20 cellular contexts compared by ENCODE assay signal in the genomic region with DNA sequence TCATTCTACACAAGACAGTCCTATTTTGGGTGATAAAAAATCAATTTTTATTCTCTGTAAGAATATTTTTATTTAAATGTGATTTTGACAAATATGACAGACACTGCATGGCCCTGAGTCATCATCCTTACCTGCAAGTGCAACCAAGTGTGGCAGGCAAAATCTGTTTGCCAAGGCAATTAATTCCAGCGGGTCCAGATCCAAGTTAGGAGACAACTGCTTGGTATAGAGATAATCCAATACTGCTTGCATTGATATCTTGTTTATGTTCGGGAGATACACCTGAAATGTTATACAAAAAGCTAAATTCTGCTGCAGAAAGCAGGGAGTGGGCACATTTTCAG.
DNase-seq lines count a peak whose midpoint lies in the region; ATAC-seq and TF ChIP-seq lines count a peak whose summit lies in the region.
"Had no signal": no experiment of that assay in that cellular context is flagged by ENCODE, and none has a peak within 500 bp of the region (broad histone marks: within the 10 kb centered on the region; RNA-seq: fewer than 3 reads in every experiment).

No MANE protein-coding gene starts in this region.

- H3K79me2 ChIP-seq in PC-9 (ENCODE audit: low read depth): no peaks in the 10 kb centered on the region

- H3K27ac ChIP-seq in PC-9: peak overlapping the region; percentile 68

- H3K9me2 ChIP-seq in PC-9 (ENCODE audit: insufficient read depth): no peaks in the 10 kb centered on the region; the same call in 1 of the 2 replicates

- H3K9me3 ChIP-seq in PC-9 (ENCODE audit: insufficient read depth, low read depth): no peaks in the 10 kb centered on the region

- CTCF ChIA-PET in PC-9 (lab: Charles Lee): no interaction called here

- no peak overlapping the region for H2AFZ ChIP-seq in PC-9

- no peaks in the 10 kb centered on the region for H3K36me3 ChIP-seq in PC-9 (ENCODE audit: low read depth)

- no peak for ATAC-seq in HG02623 (IDR thresholded peaks at IDR 0.05; ENCODE audit: unreplicated experiment)
- ATAC-seq in left lobe of liver: no peak
- ATAC-seq in GM18511 (IDR thresholded peaks at IDR 0.05; ENCODE audit: unreplicated experiment): no peak
- ATAC-seq: GM12878, HCT116, HepG2, T-cell had no signal

- BruUV-seq in PC-9 (replicated peaks; lab: Mats Ljungman, UMichigan): no TSS peak

- no peak overlapping the region for H3K4me3 ChIP-seq in PC-9
- H3K4me3 ChIP-seq: GM12878 had no signal

- no peak for TF ChIP-seq CTCF in PC-9 (conservative IDR thresholded peaks at IDR 0.05)

- peaks cover 23% of the 10 kb centered on the region for H3F3A ChIP-seq in PC-9 (ENCODE audit: insufficient read depth, low read depth)

- DNase-seq in COLO668 (lab: John Stamatoyannopoulos, UW; ENCODE audit: unreplicated experiment) (peak; percentile 7), NCI-H146 (lab: John Stamatoyannopoulos, UW) (peak; percentile 47), PC-9 (no peak), kidney tubule cell (ENCODE audit: low spot score) (peak; percentile 49), left lobe of liver (ENCODE audit: low spot score) (no peak)
- no peak for DNase-seq in activated CD4-positive, alpha-beta T cell treated with anti-CD3 and anti-CD28 coated beads, Interleukin-2, amount 50 U/mL, for 1 hour
- DNase-seq: Karpas-422, NCI-H1092, NCI-H1417 treated with DMSO at 0.1 percent for 48 hours, NCI-H1930, NCI-H2107, NCI-H446 treated with DMSO at 0.1 percent for 48 hours, Right ventricle myocardium superior, RPMI8226, T-cell had no signal

- H3K4me2 ChIP-seq in PC-9: peak overlapping the region; percentile 34

- H4K20me1 ChIP-seq in PC-9 (ENCODE audit: insufficient read depth): no peaks in the 10 kb centered on the region

- POLR2A ChIA-PET in PC-9 (lab: Charles Lee; ENCODE audit: unreplicated experiment): no interaction called here

- intact Hi-C loops in PC-9 (cut with micrococcal nuclease; ENCODE audit: unreplicated experiment): no loop called here

- peaks cover 55% of the 10 kb centered on the region for H3K4me1 ChIP-seq in PC-9 (replicated peaks; ENCODE audit: insufficient read depth)

- H3K27me3 ChIP-seq in PC-9 (ENCODE audit: insufficient read depth, low read depth): no peaks in the 10 kb centered on the region

Comparison
In these comparisons a context has a peak if more than half of its experiments do, and no peak if none do; other contexts are left out.
1. DNase-seq: peak in COLO668 (single experiment), NCI-H146 (single experiment) and kidney tubule cell (single experiment); none in PC-9 (0 of 2), left lobe of liver (single experiment) and activated CD4-positive, alpha-beta T cell treated with anti-CD3 and anti-CD28 coated beads, Interleukin-2, amount 50 U/mL, for 1 hour (single experiment).